Comparison of ENCODE assay signal across 7 cellular contexts in the genomic region with DNA sequence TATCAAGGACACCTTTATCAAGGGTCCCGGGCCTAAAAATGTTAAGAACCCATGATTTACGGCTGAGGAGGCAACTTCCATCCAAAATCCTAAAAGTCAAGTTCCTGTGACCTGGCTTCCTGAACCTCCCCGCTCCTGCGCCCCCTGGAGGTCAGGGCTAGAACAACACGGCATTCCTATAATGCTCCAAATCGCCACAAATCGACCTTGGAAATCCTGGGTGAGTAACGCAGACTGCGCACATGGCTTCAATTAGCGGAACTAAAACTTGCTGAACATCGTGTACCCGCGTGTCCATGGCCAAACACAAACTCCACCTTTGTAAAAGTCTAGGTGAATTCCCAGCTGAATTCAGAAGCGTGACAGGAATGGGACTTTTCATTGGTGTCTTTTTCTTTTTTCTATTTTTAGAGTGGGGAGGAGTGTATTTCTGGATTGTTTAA. TPM values are rescaled to one million over a fixed set of nuclear protein-coding genes. Genes with fewer than 3 reads are reported as not detected.
A peak's percentile ranks its signal among the peaks of the same experiment; 100 is the strongest.
DNase-seq lines count a peak whose midpoint lies in the region; ATAC-seq and TF ChIP-seq lines count a peak whose summit lies in the region.

No MANE protein-coding gene starts in this region.

- H3K4me3 ChIP-seq in WERI-Rb-1 (ENCODE audit: low read depth, low read length) (no peak overlapping the region), liver (ENCODE audit: low read depth in 1 of 3, low read length in 3 of 3) (no peak overlapping the region)

- WGBS in liver, result 3% methylated on average over 14 of the region's 14 CpGs

- H3K27ac ChIP-seq in WERI-Rb-1 (no peak overlapping the region), liver (ENCODE audit: low read depth in 1 of 2, low read length in 2 of 2) (peak overlapping the region in 1 of 2 donors; percentile 40)

- no peaks in the 10 kb centered on the region for H3K36me3 ChIP-seq in WERI-Rb-1
- H3K36me3 ChIP-seq in liver (ENCODE audit: control insufficient read depth in 4 of 4, insufficient read depth in 3 of 4, low read depth in 1 of 4, low read length in 3 of 4), result no peaks in the 10 kb centered on the region

- ATAC-seq in GM19023 (IDR thresholded peaks at IDR 0.05; ENCODE audit: unreplicated experiment), result no peak

- H3K9me3 ChIP-seq in WERI-Rb-1 (ENCODE audit: severe bottlenecking), result no peaks in the 10 kb centered on the region
- H3K9me3 ChIP-seq in liver (ENCODE audit: control insufficient read depth in 4 of 4, low read length in 3 of 4), result no peaks in the 10 kb centered on the region

- H3K4me1 ChIP-seq in liver (ENCODE audit: control insufficient read depth in 4 of 4, insufficient read depth in 4 of 4, low read length in 3 of 4), result peaks cover 0 to 5% (median 0%) of the 10 kb centered on the region in 4 donors

- peak overlapping the region in 1 of 2 donors; percentile 34 for H3K9ac ChIP-seq in liver (ENCODE audit: low read depth in 1 of 2, low read length in 2 of 2)

- H3K27me3 ChIP-seq in WERI-Rb-1 (ENCODE audit: insufficient read depth, low read depth, severe bottlenecking) (no peaks in the 10 kb centered on the region), liver (ENCODE audit: control insufficient read depth in 4 of 4, insufficient read depth in 4 of 4, low read length in 3 of 4) (no peaks in the 10 kb centered on the region)

- TF ChIP-seq CTCF in GM12873 (IDR thresholded peaks at IDR 0.05; ENCODE audit: insufficient read depth, low read depth, low read length, missing control alignments) (peak; percentile 97), WERI-Rb-1 (IDR thresholded peaks at IDR 0.05; ENCODE audit: low read depth, low read length) (peak; percentile 74), liver (IDR thresholded peaks at IDR 0.05; ENCODE audit: low read depth, low read length, missing input control) (peak; percentile 95)

- peak; percentile 55 for DNase-seq in NCI-H146 (lab: John Stamatoyannopoulos, UW)
- DNase-seq in WERI-Rb-1, result peak; percentile 65
- DNase-seq in central memory CD4-positive, alpha-beta T cell, result peak; percentile 44
- DNase-seq in stimulated activated CD4-positive, alpha-beta T cell treated with anti-CD3 and anti-CD28 coated beads, TNF-alpha, amount 100 ng/mL, for 4 hours (ENCODE audit: low read depth in 3 of 3), result peak; percentile 18 to 45 (median 31)

- peak; percentile 72 to 82 for TF ChIP-seq RAD21 in liver (IDR thresholded peaks at IDR 0.05)

TF ChIP-seq in liver, 16 proteins besides CTCF, POLR2A, EP300 and RAD21:
- TF ChIP-seq REST (IDR thresholded peaks at IDR 0.05), result peak; percentile 17
- TF ChIP-seq HNF4A (conservative IDR thresholded peaks at IDR 0.05), result peak; percentile 52 to 67
- no peak for TF ChIP-seq GABPA (IDR thresholded peaks at IDR 0.05 in 1 of 2, conservative IDR thresholded peaks at IDR 0.05 in 1 of 2)
- TF ChIP-seq RXRA (IDR thresholded peaks at IDR 0.05), result peak; percentile 70 to 77
- TF ChIP-seq YY1 (IDR thresholded peaks at IDR 0.05), result peak; percentile 31
- TF ChIP-seq ATF3 (IDR thresholded peaks at IDR 0.05), result peak; percentile 78
- peak; percentile 85 for TF ChIP-seq SP1 (IDR thresholded peaks at IDR 0.05)
- TF ChIP-seq NR2F2 (IDR thresholded peaks at IDR 0.05), result peak; percentile 84
- no peak for TF ChIP-seq TAF1 (conservative IDR thresholded peaks at IDR 0.05)
- peak; percentile 38 for TF ChIP-seq FOXA1 (IDR thresholded peaks at IDR 0.05)
- no peak for TF ChIP-seq FOXA2 (IDR thresholded peaks at IDR 0.05)
- TF ChIP-seq HNF4G (IDR thresholded peaks at IDR 0.05), result no peak
- TF ChIP-seq JUND (IDR thresholded peaks at IDR 0.05), result peak in 1 of 2 donors; percentile 42
- TF ChIP-seq, protein P1, sequence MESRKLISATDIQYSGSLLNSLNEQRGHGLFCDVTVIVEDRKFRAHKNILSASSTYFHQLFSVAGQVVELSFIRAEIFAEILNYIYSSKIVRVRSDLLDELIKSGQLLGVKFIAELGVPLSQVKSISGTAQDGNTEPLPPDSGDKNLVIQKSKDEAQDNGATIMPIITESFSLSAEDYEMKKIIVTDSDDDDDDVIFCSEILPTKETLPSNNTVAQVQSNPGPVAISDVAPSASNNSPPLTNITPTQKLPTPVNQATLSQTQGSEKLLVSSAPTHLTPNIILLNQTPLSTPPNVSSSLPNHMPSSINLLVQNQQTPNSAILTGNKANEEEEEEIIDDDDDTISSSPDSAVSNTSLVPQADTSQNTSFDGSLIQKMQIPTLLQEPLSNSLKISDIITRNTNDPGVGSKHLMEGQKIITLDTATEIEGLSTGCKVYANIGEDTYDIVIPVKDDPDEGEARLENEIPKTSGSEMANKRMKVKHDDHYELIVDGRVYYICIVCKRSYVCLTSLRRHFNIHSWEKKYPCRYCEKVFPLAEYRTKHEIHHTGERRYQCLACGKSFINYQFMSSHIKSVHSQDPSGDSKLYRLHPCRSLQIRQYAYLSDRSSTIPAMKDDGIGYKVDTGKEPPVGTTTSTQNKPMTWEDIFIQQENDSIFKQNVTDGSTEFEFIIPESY (IDR thresholded peaks at IDR 0.05), result peak; percentile 56
- TF ChIP-seq EGR1 (IDR thresholded peaks at IDR 0.05; ENCODE audit: low read depth in 2 of 2), result peak in 1 of 2 donors; percentile 66
- TF ChIP-seq, protein P2, sequence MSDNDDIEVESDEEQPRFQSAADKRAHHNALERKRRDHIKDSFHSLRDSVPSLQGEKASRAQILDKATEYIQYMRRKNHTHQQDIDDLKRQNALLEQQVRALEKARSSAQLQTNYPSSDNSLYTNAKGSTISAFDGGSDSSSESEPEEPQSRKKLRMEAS (IDR thresholded peaks at IDR 0.05), result peak; percentile 83

RNA-seq across cellular contexts. Expression of gene C5AR1, which starts 4.3 kb away (rescaled TPM):
- total RNA-seq in liver, result 1 to 10 TPM; 1.8 to 5.3 TPM
- polyA plus RNA-seq in liver, result 1 to 10 TPM; 2.5 to 3.9 TPM

RNA-seq across cellular contexts. Expression of gene C5AR2, which starts 26.6 kb away (rescaled TPM):
- 1 to 10 TPM; 1.8 to 2.8 TPM for total RNA-seq in liver
- 1 to 10 TPM in 1 of 2 donors, under 1 TPM in 1; 0.61 to 1.8 TPM for polyA plus RNA-seq in liver

RNA-seq across cellular contexts. Expression of gene INAFM1, which starts 30.6 kb away (rescaled TPM):
- total RNA-seq in liver, result 1 to 10 TPM; 1.5 to 2.0 TPM
- polyA plus RNA-seq in liver, result 1 to 10 TPM; 1.8 to 2.5 TPM

RNA-seq across cellular contexts. Expression of gene DHX34, which starts 43.8 kb away (rescaled TPM):
- total RNA-seq in liver, result 10 to 100 TPM in 1 of 2 donors, 1 to 10 TPM in 1; 6.2 to 11.6 TPM
- polyA plus RNA-seq in liver, result 1 to 10 TPM; 3.1 to 6.1 TPM

RNA-seq across cellular contexts. Expression of gene CCDC9, which starts 49.0 kb away (rescaled TPM):
- 1 to 10 TPM; 2.8 to 8.1 TPM for total RNA-seq in liver
- 1 to 10 TPM; 1.4 to 8.0 TPM for polyA plus RNA-seq in liver
